Comparison of ENCODE assay signal across 1 cellular context in genomic region chr1:21318714-21319159, GRCh38.
TF ChIP-seq lines count a peak whose summit lies in the region.

No MANE protein-coding gene starts in this region.

TF ChIP-seq in K562, 482 proteins besides CTCF, POLR2A, EP300 and RAD21 (continued from another document):
- TF ChIP-seq, protein P1, sequence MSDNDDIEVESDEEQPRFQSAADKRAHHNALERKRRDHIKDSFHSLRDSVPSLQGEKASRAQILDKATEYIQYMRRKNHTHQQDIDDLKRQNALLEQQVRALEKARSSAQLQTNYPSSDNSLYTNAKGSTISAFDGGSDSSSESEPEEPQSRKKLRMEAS (CRISPR knock-in tag; IDR thresholded peaks at IDR 0.05): 0 out of 2 replicates have a peak, but pooled peaks have one; percentile 27
TF ChIP-seq in K562: peak in this region for 3.
